Comparison of ENCODE assay signal across 1 cellular context in the genomic region with DNA sequence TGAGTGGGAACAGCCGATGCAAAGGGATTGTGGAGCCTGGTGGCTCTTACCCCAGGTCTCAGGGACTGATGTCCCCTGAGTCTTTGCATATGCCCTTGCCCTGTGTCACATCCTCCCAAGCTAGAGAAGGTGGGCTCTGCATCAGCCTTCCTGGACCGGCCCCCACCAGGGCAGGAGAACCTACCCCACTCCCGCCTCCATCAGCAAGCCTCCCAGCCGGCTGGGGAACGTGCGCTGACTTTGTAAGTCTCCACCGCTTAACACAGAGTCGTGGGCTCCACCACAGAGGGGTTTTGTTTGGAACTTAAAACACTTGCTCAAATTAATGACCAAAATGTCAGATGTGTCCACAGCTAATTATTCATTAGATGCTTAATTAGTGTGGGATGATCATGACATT.
TF ChIP-seq lines count a peak whose summit lies in the region.

No MANE protein-coding gene starts in this region.

TF ChIP-seq in GM23338, 12 proteins besides CTCF, POLR2A, EP300 and RAD21 (continued from another document):
- TF ChIP-seq, protein P1, sequence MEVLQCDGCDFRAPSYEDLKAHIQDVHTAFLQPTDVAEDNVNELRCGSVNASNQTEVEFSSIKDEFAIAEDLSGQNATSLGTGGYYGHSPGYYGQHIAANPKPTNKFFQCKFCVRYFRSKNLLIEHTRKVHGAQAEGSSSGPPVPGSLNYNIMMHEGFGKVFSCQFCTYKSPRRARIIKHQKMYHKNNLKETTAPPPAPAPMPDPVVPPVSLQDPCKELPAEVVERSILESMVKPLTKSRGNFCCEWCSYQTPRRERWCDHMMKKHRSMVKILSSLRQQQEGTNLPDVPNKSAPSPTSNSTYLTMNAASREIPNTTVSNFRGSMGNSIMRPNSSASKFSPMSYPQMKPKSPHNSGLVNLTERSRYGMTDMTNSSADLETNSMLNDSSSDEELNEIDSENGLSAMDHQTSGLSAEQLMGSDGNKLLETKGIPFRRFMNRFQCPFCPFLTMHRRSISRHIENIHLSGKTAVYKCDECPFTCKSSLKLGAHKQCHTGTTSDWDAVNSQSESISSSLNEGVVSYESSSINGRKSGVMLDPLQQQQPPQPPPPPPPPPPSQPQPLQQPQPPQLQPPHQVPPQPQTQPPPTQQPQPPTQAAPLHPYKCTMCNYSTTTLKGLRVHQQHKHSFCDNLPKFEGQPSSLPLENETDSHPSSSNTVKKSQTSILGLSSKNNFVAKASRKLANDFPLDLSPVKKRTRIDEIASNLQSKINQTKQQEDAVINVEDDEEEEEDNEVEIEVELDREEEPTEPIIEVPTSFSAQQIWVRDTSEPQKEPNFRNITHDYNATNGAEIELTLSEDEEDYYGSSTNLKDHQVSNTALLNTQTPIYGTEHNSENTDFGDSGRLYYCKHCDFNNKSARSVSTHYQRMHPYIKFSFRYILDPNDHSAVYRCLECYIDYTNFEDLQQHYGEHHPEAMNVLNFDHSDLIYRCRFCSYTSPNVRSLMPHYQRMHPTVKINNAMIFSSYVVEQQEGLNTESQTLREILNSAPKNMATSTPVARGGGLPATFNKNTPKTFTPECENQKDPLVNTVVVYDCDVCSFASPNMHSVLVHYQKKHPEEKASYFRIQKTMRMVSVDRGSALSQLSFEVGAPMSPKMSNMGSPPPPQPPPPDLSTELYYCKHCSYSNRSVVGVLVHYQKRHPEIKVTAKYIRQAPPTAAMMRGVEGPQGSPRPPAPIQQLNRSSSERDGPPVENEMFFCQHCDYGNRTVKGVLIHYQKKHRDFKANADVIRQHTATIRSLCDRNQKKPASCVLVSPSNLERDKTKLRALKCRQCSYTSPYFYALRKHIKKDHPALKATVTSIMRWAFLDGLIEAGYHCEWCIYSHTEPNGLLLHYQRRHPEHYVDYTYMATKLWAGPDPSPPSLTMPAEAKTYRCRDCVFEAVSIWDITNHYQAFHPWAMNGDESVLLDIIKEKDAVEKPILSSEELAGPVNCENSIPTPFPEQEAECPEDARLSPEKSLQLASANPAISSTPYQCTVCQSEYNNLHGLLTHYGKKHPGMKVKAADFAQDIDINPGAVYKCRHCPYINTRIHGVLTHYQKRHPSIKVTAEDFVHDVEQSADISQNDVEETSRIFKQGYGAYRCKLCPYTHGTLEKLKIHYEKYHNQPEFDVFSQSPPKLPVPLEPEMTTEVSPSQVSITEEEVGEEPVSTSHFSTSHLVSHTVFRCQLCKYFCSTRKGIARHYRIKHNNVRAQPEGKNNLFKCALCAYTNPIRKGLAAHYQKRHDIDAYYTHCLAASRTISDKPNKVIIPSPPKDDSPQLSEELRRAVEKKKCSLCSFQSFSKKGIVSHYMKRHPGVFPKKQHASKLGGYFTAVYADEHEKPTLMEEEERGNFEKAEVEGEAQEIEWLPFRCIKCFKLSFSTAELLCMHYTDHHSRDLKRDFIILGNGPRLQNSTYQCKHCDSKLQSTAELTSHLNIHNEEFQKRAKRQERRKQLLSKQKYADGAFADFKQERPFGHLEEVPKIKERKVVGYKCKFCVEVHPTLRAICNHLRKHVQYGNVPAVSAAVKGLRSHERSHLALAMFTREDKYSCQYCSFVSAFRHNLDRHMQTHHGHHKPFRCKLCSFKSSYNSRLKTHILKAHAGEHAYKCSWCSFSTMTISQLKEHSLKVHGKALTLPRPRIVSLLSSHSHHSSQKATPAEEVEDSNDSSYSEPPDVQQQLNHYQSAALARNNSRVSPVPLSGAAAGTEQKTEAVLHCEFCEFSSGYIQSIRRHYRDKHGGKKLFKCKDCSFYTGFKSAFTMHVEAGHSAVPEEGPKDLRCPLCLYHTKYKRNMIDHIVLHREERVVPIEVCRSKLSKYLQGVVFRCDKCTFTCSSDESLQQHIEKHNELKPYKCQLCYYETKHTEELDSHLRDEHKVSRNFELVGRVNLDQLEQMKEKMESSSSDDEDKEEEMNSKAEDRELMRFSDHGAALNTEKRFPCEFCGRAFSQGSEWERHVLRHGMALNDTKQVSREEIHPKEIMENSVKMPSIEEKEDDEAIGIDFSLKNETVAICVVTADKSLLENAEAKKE (CRISPR knock-in tag; IDR thresholded peaks at IDR 0.05): no peak
- TF ChIP-seq, protein P2, sequence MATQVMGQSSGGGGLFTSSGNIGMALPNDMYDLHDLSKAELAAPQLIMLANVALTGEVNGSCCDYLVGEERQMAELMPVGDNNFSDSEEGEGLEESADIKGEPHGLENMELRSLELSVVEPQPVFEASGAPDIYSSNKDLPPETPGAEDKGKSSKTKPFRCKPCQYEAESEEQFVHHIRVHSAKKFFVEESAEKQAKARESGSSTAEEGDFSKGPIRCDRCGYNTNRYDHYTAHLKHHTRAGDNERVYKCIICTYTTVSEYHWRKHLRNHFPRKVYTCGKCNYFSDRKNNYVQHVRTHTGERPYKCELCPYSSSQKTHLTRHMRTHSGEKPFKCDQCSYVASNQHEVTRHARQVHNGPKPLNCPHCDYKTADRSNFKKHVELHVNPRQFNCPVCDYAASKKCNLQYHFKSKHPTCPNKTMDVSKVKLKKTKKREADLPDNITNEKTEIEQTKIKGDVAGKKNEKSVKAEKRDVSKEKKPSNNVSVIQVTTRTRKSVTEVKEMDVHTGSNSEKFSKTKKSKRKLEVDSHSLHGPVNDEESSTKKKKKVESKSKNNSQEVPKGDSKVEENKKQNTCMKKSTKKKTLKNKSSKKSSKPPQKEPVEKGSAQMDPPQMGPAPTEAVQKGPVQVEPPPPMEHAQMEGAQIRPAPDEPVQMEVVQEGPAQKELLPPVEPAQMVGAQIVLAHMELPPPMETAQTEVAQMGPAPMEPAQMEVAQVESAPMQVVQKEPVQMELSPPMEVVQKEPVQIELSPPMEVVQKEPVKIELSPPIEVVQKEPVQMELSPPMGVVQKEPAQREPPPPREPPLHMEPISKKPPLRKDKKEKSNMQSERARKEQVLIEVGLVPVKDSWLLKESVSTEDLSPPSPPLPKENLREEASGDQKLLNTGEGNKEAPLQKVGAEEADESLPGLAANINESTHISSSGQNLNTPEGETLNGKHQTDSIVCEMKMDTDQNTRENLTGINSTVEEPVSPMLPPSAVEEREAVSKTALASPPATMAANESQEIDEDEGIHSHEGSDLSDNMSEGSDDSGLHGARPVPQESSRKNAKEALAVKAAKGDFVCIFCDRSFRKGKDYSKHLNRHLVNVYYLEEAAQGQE (IDR thresholded peaks at IDR 0.05; ENCODE audit: unreplicated experiment): no peak
- TF ChIP-seq, protein P3, sequence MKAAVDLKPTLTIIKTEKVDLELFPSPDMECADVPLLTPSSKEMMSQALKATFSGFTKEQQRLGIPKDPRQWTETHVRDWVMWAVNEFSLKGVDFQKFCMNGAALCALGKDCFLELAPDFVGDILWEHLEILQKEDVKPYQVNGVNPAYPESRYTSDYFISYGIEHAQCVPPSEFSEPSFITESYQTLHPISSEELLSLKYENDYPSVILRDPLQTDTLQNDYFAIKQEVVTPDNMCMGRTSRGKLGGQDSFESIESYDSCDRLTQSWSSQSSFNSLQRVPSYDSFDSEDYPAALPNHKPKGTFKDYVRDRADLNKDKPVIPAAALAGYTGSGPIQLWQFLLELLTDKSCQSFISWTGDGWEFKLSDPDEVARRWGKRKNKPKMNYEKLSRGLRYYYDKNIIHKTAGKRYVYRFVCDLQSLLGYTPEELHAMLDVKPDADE (IDR thresholded peaks at IDR 0.05): no peak
- TF ChIP-seq POLR2AphosphoS5 (IDR thresholded peaks at IDR 0.05; ENCODE audit: low read depth): no peak
- TF ChIP-seq ZNF331 (CRISPR knock-in tag; IDR thresholded peaks at IDR 0.05; ENCODE audit: low read depth): no peak
- TF ChIP-seq CREB1 (CRISPR knock-in tag; IDR thresholded peaks at IDR 0.05; ENCODE audit: low read depth): no peak
- TF ChIP-seq ZNF114 (CRISPR knock-in tag; IDR thresholded peaks at IDR 0.05): no peak
- TF ChIP-seq STAT1 (IDR thresholded peaks at IDR 0.05; ENCODE audit: unreplicated experiment): no peak
- no peak for TF ChIP-seq EZH2 (IDR thresholded peaks at IDR 0.05; ENCODE audit: low read depth, unreplicated experiment)
